8 cellular contexts compared by ENCODE assay signal in the genomic region with DNA sequence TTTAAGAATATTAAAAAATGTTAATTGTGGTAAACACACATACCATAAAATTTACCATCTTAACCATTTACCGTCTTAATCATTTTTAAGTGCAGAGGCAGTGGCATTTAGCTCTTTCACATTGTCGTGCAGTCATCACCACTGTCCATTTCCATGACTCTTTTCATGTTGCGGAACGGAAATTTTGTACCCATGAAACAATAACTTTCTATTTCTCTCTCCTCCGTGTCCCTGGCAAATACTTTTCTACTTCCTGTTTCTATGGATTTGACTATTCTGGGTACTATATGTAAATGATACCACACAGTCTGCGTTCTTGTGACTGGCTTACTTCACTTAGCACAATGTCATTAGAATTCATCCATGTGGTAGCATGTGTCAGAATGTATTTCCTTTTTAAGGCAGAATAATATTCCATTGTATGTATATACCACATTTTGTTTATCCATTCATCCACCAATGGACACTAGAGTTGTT. TPM values are rescaled to one million over a fixed set of nuclear protein-coding genes. Genes with fewer than 3 reads are reported as not detected.
DNase-seq lines count a peak whose midpoint lies in the region; ATAC-seq and TF ChIP-seq lines count a peak whose summit lies in the region.

No MANE protein-coding gene starts in this region.

- peak overlapping the region; percentile 98 for H3K27ac Mint-ChIP-seq in activated naive CD8-positive, alpha-beta T cell treated with anti-CD3 and anti-CD28 coated beads for 36 hours

- intact Hi-C loops in left ventricle myocardium inferior (cut with micrococcal nuclease) (no loop called here), right cardiac atrium (cut with DNase I) (no loop called here), upper lobe of right lung (cut with DNase I) (no loop called here), prostate gland (cut with DNase I) (no loop called here)

- H3K36me3 ChIP-seq in left ventricle myocardium inferior, result no peaks in the 10 kb centered on the region
- H3K36me3 ChIP-seq in upper lobe of right lung, result no peaks in the 10 kb centered on the region
- H3K36me3 ChIP-seq in prostate gland, result no peaks in the 10 kb centered on the region

- TF ChIP-seq CTCF in left ventricle myocardium inferior (IDR thresholded peaks at IDR 0.05; ENCODE audit: borderline replicate concordance) (no peak), upper lobe of right lung (IDR thresholded peaks at IDR 0.05) (no peak), prostate gland (IDR thresholded peaks at IDR 0.05) (no peak)

- H3K4me1 ChIP-seq in left ventricle myocardium inferior (peaks cover 92% of the 10 kb centered on the region), right cardiac atrium (ENCODE audit: control insufficient read depth, insufficient read depth, low read length) (peaks cover 13% of the 10 kb centered on the region), upper lobe of right lung (peaks cover 67% of the 10 kb centered on the region), prostate gland (replicated peaks) (peaks cover 8% of the 10 kb centered on the region)

- WGBS in right cardiac atrium, result 81% methylated on average over 6 of the region's 6 CpGs
- WGBS in prostate gland, result 83% methylated on average over 6 of the region's 6 CpGs

- H3K36me3 Mint-ChIP-seq in activated naive CD8-positive, alpha-beta T cell treated with anti-CD3 and anti-CD28 coated beads for 36 hours, result peaks cover 25% of the 10 kb centered on the region

- ATAC-seq in right cardiac atrium, result no peak
- ATAC-seq in HG03521 (IDR thresholded peaks at IDR 0.05; ENCODE audit: unreplicated experiment), result peak; percentile 44
- ATAC-seq in upper lobe of right lung, result peak; percentile 69

- H3K9me3 ChIP-seq in left ventricle myocardium inferior (replicated peaks) (no peaks in the 10 kb centered on the region), right cardiac atrium (ENCODE audit: control insufficient read depth, low read length) (no peaks in the 10 kb centered on the region), upper lobe of right lung (no peaks in the 10 kb centered on the region), prostate gland (no peaks in the 10 kb centered on the region)

- H3K27me3 ChIP-seq in left ventricle myocardium inferior (ENCODE audit: low read depth) (no peaks in the 10 kb centered on the region), right cardiac atrium (ENCODE audit: control insufficient read depth, insufficient read depth) (no peaks in the 10 kb centered on the region), upper lobe of right lung (no peaks in the 10 kb centered on the region), prostate gland (replicated peaks; ENCODE audit: insufficient read depth) (no peaks in the 10 kb centered on the region)

- H3K27ac ChIP-seq in left ventricle myocardium inferior (replicated peaks), result peak overlapping the region; percentile 48
- H3K27ac ChIP-seq in right cardiac atrium (ENCODE audit: low read length), result no peak overlapping the region
- peak overlapping the region; percentile 40 for H3K27ac ChIP-seq in upper lobe of right lung
- no peak overlapping the region for H3K27ac ChIP-seq in prostate gland

- no peak overlapping the region for H3K4me3 ChIP-seq in left ventricle myocardium inferior
- no peak overlapping the region for H3K4me3 ChIP-seq in right cardiac atrium (ENCODE audit: low read length)
- H3K4me3 ChIP-seq in upper lobe of right lung, result peak overlapping the region; percentile 4
- no peak overlapping the region for H3K4me3 ChIP-seq in prostate gland

- no peaks in the 10 kb centered on the region for H3K27me3 Mint-ChIP-seq in activated naive CD8-positive, alpha-beta T cell treated with anti-CD3 and anti-CD28 coated beads for 36 hours

- H3K9me3 Mint-ChIP-seq in activated naive CD8-positive, alpha-beta T cell treated with anti-CD3 and anti-CD28 coated beads for 36 hours, result peaks cover 10% of the 10 kb centered on the region

- H3K4me3 Mint-ChIP-seq in activated naive CD8-positive, alpha-beta T cell treated with anti-CD3 and anti-CD28 coated beads for 36 hours, result peak overlapping the region; percentile 18

- TF ChIP-seq POLR2A in prostate gland (IDR thresholded peaks at IDR 0.05), result no peak

- no peak for DNase-seq in left ventricle myocardium inferior
- DNase-seq in right cardiac atrium, result no peak
- DNase-seq in activated naive CD8-positive, alpha-beta T cell treated with anti-CD3 and anti-CD28 coated beads for 36 hours, result peak; percentile 48
- no peak for DNase-seq in upper lobe of right lung
- DNase-seq in cerebellar cortex (ENCODE audit: low spot score), result no peak
- no peak for DNase-seq in prostate gland (ENCODE audit: low spot score)
- no peak for DNase-seq in DMS153 treated with DMSO at 0.1 percent for 48 hours (lab: John Stamatoyannopoulos, UW; ENCODE audit: unreplicated experiment)

- H3K4me1 Mint-ChIP-seq in activated naive CD8-positive, alpha-beta T cell treated with anti-CD3 and anti-CD28 coated beads for 36 hours, result peaks cover 84% of the 10 kb centered on the region

RNA-seq across cellular contexts. Expression of a gene that starts 27.9 kb away (rescaled TPM):
- total RNA-seq in left ventricle myocardium inferior (331 TPM), right cardiac atrium (100 to 1,000 TPM; 250 to 348 (median 260) TPM), upper lobe of right lung (450 TPM), prostate gland (100 to 1,000 TPM; 102 to 195 TPM)
- polyA plus RNA-seq in right cardiac atrium, result 104 TPM
- total RNA-seq in activated naive CD8-positive, alpha-beta T cell treated with anti-CD3 and anti-CD28 coated beads for 36 hours, result 10 to 100 TPM; 83.2 to 85.2 TPM

Comparison
In these comparisons a context has a peak if more than half of its experiments do, and no peak if none do; other contexts are left out.
1. H3K27ac ChIP-seq: peak in left ventricle myocardium inferior (single experiment) and upper lobe of right lung (single experiment); none in right cardiac atrium (single experiment) and prostate gland (0 of 2).
2. ATAC-seq: peak in HG03521 (single experiment) and upper lobe of right lung (single experiment); none in right cardiac atrium (0 of 2).